1 cellular context compared by ENCODE assay signal in the genomic region with DNA sequence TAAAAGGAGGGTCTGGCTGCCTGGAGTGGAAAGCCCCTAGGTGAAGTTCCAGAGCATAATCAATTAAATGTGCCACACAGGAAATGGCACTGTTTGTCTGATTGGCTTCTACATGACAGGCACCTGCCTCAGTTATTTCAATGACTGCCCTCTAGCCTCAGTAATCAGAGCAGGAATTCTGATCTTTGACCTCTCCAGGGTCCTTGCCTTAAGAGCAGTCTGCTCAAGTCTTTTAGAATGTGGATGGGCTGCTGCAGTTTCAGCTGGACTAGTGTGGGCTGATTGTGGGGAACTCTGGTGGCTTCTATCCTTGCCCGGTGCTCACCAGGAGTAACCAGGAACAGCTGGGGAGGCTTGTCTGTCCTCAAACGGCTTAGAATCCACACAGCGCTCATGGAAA.
TF ChIP-seq lines count a peak whose summit lies in the region.

No MANE protein-coding gene starts in this region.

TF ChIP-seq in WTC11, 78 proteins besides CTCF, POLR2A, EP300 and RAD21 (continued from another document):
- TF ChIP-seq ZNF425 (CRISPR knock-in tag; conservative IDR thresholded peaks at IDR 0.05) (no peak), HMGA2 (CRISPR knock-in tag; IDR thresholded peaks at IDR 0.05) (no peak), ZSCAN18 (CRISPR knock-in tag; IDR thresholded peaks at IDR 0.05) (no peak), EMX1 (CRISPR knock-in tag; IDR thresholded peaks at IDR 0.05) (no peak), FOXP1 (CRISPR knock-in tag; IDR thresholded peaks at IDR 0.05; ENCODE audit: borderline replicate concordance) (no peak), MLX (CRISPR knock-in tag; IDR thresholded peaks at IDR 0.05) (no peak), FOXK1 (CRISPR knock-in tag; IDR thresholded peaks at IDR 0.05) (no peak), RORB (CRISPR knock-in tag; IDR thresholded peaks at IDR 0.05) (no peak), ESRRA (CRISPR knock-in tag; IDR thresholded peaks at IDR 0.05; ENCODE audit: borderline replicate concordance) (no peak), E2F4 (CRISPR knock-in tag; IDR thresholded peaks at IDR 0.05; ENCODE audit: borderline replicate concordance, low read depth) (no peak), PRDM15 (CRISPR knock-in tag; IDR thresholded peaks at IDR 0.05) (no peak)
- TF ChIP-seq, protein P1, sequence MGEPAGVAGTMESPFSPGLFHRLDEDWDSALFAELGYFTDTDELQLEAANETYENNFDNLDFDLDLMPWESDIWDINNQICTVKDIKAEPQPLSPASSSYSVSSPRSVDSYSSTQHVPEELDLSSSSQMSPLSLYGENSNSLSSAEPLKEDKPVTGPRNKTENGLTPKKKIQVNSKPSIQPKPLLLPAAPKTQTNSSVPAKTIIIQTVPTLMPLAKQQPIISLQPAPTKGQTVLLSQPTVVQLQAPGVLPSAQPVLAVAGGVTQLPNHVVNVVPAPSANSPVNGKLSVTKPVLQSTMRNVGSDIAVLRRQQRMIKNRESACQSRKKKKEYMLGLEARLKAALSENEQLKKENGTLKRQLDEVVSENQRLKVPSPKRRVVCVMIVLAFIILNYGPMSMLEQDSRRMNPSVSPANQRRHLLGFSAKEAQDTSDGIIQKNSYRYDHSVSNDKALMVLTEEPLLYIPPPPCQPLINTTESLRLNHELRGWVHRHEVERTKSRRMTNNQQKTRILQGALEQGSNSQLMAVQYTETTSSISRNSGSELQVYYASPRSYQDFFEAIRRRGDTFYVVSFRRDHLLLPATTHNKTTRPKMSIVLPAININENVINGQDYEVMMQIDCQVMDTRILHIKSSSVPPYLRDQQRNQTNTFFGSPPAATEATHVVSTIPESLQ (CRISPR knock-in tag; IDR thresholded peaks at IDR 0.05): no peak
- TF ChIP-seq, protein P2, sequence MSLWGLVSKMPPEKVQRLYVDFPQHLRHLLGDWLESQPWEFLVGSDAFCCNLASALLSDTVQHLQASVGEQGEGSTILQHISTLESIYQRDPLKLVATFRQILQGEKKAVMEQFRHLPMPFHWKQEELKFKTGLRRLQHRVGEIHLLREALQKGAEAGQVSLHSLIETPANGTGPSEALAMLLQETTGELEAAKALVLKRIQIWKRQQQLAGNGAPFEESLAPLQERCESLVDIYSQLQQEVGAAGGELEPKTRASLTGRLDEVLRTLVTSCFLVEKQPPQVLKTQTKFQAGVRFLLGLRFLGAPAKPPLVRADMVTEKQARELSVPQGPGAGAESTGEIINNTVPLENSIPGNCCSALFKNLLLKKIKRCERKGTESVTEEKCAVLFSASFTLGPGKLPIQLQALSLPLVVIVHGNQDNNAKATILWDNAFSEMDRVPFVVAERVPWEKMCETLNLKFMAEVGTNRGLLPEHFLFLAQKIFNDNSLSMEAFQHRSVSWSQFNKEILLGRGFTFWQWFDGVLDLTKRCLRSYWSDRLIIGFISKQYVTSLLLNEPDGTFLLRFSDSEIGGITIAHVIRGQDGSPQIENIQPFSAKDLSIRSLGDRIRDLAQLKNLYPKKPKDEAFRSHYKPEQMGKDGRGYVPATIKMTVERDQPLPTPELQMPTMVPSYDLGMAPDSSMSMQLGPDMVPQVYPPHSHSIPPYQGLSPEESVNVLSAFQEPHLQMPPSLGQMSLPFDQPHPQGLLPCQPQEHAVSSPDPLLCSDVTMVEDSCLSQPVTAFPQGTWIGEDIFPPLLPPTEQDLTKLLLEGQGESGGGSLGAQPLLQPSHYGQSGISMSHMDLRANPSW (CRISPR knock-in tag; conservative IDR thresholded peaks at IDR 0.05; ENCODE audit: low read depth): no peak
